Comparison of ENCODE assay signal across 17 cellular contexts in genomic region chr6:47109281-47109680, GRCh38.
DNase-seq lines count a peak whose midpoint lies in the region; ATAC-seq and TF ChIP-seq lines count a peak whose summit lies in the region.
"Had no signal": no experiment of that assay in that cellular context is flagged by ENCODE, and none has a peak within 500 bp of the region (broad histone marks: within the 10 kb centered on the region; RNA-seq: fewer than 3 reads in every experiment).

No MANE protein-coding gene starts in this region.

- TF ChIP-seq CTCF in AG10803 (conservative IDR thresholded peaks at IDR 0.05; ENCODE audit: low read length) (no peak), mesothelial cell of epicardium (IDR thresholded peaks at IDR 0.05; ENCODE audit: unreplicated experiment) (no peak), right atrium auricular region (IDR thresholded peaks at IDR 0.05) (no peak), A673 (conservative IDR thresholded peaks at IDR 0.05; ENCODE audit: low read depth, low read length) (no peak)

- H3K36me3 ChIP-seq in adipocyte (ENCODE audit: control insufficient read depth, insufficient read depth, low read length, severe bottlenecking) (no peaks in the 10 kb centered on the region), right atrium auricular region (no peaks in the 10 kb centered on the region), A673 (ENCODE audit: insufficient read depth, low read length, poor library complexity, severe bottlenecking) (no peaks in the 10 kb centered on the region)
- H3K36me3 ChIP-seq: SJSA1 had no signal

- intact Hi-C loops in A673 (cut with micrococcal nuclease; ENCODE audit: unreplicated experiment) = no loop called here

- H3K4me3 ChIP-seq in AG10803 (ENCODE audit: low read length) (no peak overlapping the region), adipocyte (ENCODE audit: low read length) (no peak overlapping the region), right atrium auricular region (no peak overlapping the region), A673 (ENCODE audit: low read depth, low read length, poor library complexity, severe bottlenecking) (no peak overlapping the region)
- H3K4me3 ChIP-seq: GM23338, SJSA1 had no signal

- BruUV-seq in A673 (replicated peaks; lab: Mats Ljungman, UMichigan) = no TSS peak

- no peaks in the 10 kb centered on the region for H3K27me3 Mint-ChIP-seq in mesothelial cell of epicardium (ENCODE audit: low read depth)

- H3K9me3 Mint-ChIP-seq in mesothelial cell of epicardium = no peaks in the 10 kb centered on the region

- no peak overlapping the region for H3K4me3 Mint-ChIP-seq in mesothelial cell of epicardium
- H3K4me3 Mint-ChIP-seq: B cell, GM23338 had no signal

- ATAC-seq in GM21528 (IDR thresholded peaks at IDR 0.05; ENCODE audit: low FRiP score, unreplicated experiment) (no peak), GM18870 (IDR thresholded peaks at IDR 0.05; ENCODE audit: unreplicated experiment) (no peak)
- ATAC-seq: GM23338 had no signal

- H3K9me3 ChIP-seq in adipocyte (ENCODE audit: control insufficient read depth, low read length) = no peaks in the 10 kb centered on the region
- H3K9me3 ChIP-seq in right atrium auricular region = no peaks in the 10 kb centered on the region
- H3K9me3 ChIP-seq in A673 (ENCODE audit: low read depth, low read length, poor library complexity, severe bottlenecking) = no peaks in the 10 kb centered on the region
- H3K9me3 ChIP-seq: SJSA1 had no signal

- H3K27me3 ChIP-seq in adipocyte (replicated peaks; ENCODE audit: control insufficient read depth, insufficient read depth, low read length) (no peaks in the 10 kb centered on the region), right atrium auricular region (no peaks in the 10 kb centered on the region), A673 (replicated peaks; ENCODE audit: insufficient read depth, low read depth, low read length, poor library complexity) (no peaks in the 10 kb centered on the region)
- H3K27me3 ChIP-seq: SJSA1 had no signal

- peaks cover 30% of the 10 kb centered on the region for H3K4me1 Mint-ChIP-seq in mesothelial cell of epicardium
- H3K4me1 Mint-ChIP-seq: B cell had no signal

- H3K4me1 ChIP-seq in adipocyte (ENCODE audit: control insufficient read depth, insufficient read depth, low read length) (peaks cover 14% of the 10 kb centered on the region), right atrium auricular region (no peaks in the 10 kb centered on the region), A673 (ENCODE audit: insufficient read depth, low read length, poor library complexity, severe bottlenecking) (peaks cover 8% of the 10 kb centered on the region)

- peak; percentile 42 for DNase-seq in AG10803 (ENCODE audit: low read depth)
- DNase-seq in adipocyte (ENCODE audit: low read depth) = peak; percentile 37
- DNase-seq in fibroblast of peridontal ligament (ENCODE audit: extremely low read depth) = peak; percentile 26
- no peak for DNase-seq in mesothelial cell of epicardium (ENCODE audit: low spot score in 2 of 2, unreplicated experiment in 2 of 2)
- DNase-seq in right atrium auricular region (ENCODE audit: low spot score) = no peak
- no peak for DNase-seq in A673 (ENCODE audit: low spot score)
- DNase-seq: HCEC 1CT, MM.1S, NCI-H1092, NCI-H2081 treated with DMSO at 0.1 percent for 48 hours, NCI-H510A had no signal

- POLR2A ChIA-PET in A673 (lab: Charles Lee; ENCODE audit: low non-redundant PET) = no interaction called here

- H3K27ac Mint-ChIP-seq in mesothelial cell of epicardium = peak overlapping the region; percentile 1
- H3K27ac Mint-ChIP-seq: B cell, GM23338 had no signal

- no peaks in the 10 kb centered on the region for H3K36me3 Mint-ChIP-seq in mesothelial cell of epicardium

- H3K27ac ChIP-seq in right atrium auricular region (no peak overlapping the region), A673 (ENCODE audit: low read depth, low read length, poor library complexity, severe bottlenecking) (no peak overlapping the region)
- H3K27ac ChIP-seq: 22Rv1, SJSA1 had no signal

- H3K9ac ChIP-seq in adipocyte (ENCODE audit: low read length) = no peak overlapping the region

- CTCF ChIA-PET in A673 (lab: Charles Lee) = no interaction called here

Comparison
In these comparisons a context has a peak if more than half of its experiments do, and no peak if none do; other contexts are left out.
1. DNase-seq: peak in AG10803 (single experiment), adipocyte (single experiment) and fibroblast of peridontal ligament (single experiment); none in mesothelial cell of epicardium (0 of 2), right atrium auricular region (single experiment) and A673 (single experiment).